19 cellular contexts compared by ENCODE assay signal in genomic region chr5:1718669-1719068, GRCh38.
DNase-seq lines count a peak whose midpoint lies in the region; TF ChIP-seq lines count a peak whose summit lies in the region.
"Had no signal": no experiment of that assay in that cellular context is flagged by ENCODE, and none has a peak within 500 bp of the region (broad histone marks: within the 10 kb centered on the region; RNA-seq: fewer than 3 reads in every experiment).

No MANE protein-coding gene starts in this region.

- in situ Hi-C loops in ACHN (cut with HindIII; ENCODE audit: low pct_ligation_motif_present, low pct_unique_long_range_greater_than_20kb, low sequenced_read_pairs) = no loop called here
- in situ Hi-C loops in GM23248 (cut with MboI) = no loop called here

- H3K9me3 ChIP-seq in GM23248 (ENCODE audit: low read depth) = no peaks in the 10 kb centered on the region
- peaks cover 23% of the 10 kb centered on the region for H3K9me3 ChIP-seq in OCI-LY7 (ENCODE audit: low read length)
- peaks cover 7% of the 10 kb centered on the region for H3K9me3 ChIP-seq in effector memory CD4-positive, alpha-beta T cell (ENCODE audit: control insufficient read depth, low read length)
- H3K9me3 ChIP-seq: vagina had no signal

- peak; percentile 17 for DNase-seq in ACHN
- DNase-seq in GM23248 = peak; percentile 19
- peak; percentile 45 for DNase-seq in OCI-LY7 (ENCODE audit: low spot score)
- peak; percentile 38 to 41 for DNase-seq in erythroblast (lab: John Stamatoyannopoulos, UW)
- DNase-seq in D341Med (ENCODE audit: low spot score) = no peak
- DNase-seq in RPMI8226 = no peak
- no peak for DNase-seq in effector memory CD4-positive, alpha-beta T cell
- DNase-seq: activated CD8-positive, alpha-beta memory T cell treated with anti-CD3 and anti-CD28 coated beads, Interleukin-2, amount 50 U/mL, for 48 hours; effector CD4-positive, alpha-beta T cell; lower lobe of right lung; MG63; NCI-H1694; NCI-H226; occipital lobe; stimulated activated CD4-positive, alpha-beta T cell treated with anti-CD3 and anti-CD28 coated beads, Interleukin-2, amount 100 ng/mL, for 48 hours; stimulated activated naive B cell treated with anti-CD40 and anti-IgM and Interleukin-4, amounts not matched to agents 10 μg/mL and 1 μg/mL and 100 μg/mL, for 72 hours had no signal

- CTCF ChIA-PET in OCI-LY7 (lab: Charles Lee; ENCODE audit: unreplicated experiment) = no interaction called here

- H2AFZ ChIP-seq in GM23248 (no peak overlapping the region), OCI-LY7 (ENCODE audit: low read length) (no peak overlapping the region)

- H3K36me3 ChIP-seq in GM23248 (ENCODE audit: low read depth) (no peaks in the 10 kb centered on the region), OCI-LY7 (ENCODE audit: insufficient read depth, low read length) (no peaks in the 10 kb centered on the region)
- no peaks in the 10 kb centered on the region for H3K36me3 ChIP-seq in effector memory CD4-positive, alpha-beta T cell (ENCODE audit: control insufficient read depth, insufficient read depth, low read length)
- H3K36me3 ChIP-seq: esophagus muscularis mucosa, lower lobe of right lung, MG63, vagina had no signal

- H3K27me3 ChIP-seq in GM23248 (replicated peaks; ENCODE audit: insufficient read depth) = no peaks in the 10 kb centered on the region
- no peaks in the 10 kb centered on the region for H3K27me3 ChIP-seq in effector memory CD4-positive, alpha-beta T cell (replicated peaks; ENCODE audit: control insufficient read depth, insufficient read depth, low read length, poor library complexity, severe bottlenecking)
- H3K27me3 ChIP-seq: MG63, vagina had no signal

- H3K9ac ChIP-seq in GM23248 = no peak overlapping the region

- H3K4me3 ChIP-seq in GM23248 = no peak overlapping the region
- H3K4me3 ChIP-seq in OCI-LY7 (ENCODE audit: low read depth, low read length, poor library complexity, severe bottlenecking) = no peak overlapping the region
- H3K4me3 ChIP-seq in effector memory CD4-positive, alpha-beta T cell (ENCODE audit: insufficient read depth, low read depth, low read length, poor library complexity, severe bottlenecking) = no peak overlapping the region
- H3K4me3 ChIP-seq: esophagus muscularis mucosa, lower lobe of right lung, MG63, smooth muscle cell, vagina had no signal

- H3K4me1 ChIP-seq in GM23248 (ENCODE audit: insufficient read depth) = no peaks in the 10 kb centered on the region
- no peaks in the 10 kb centered on the region for H3K4me1 ChIP-seq in OCI-LY7 (ENCODE audit: insufficient read depth, low read length, poor library complexity, severe bottlenecking)
- no peaks in the 10 kb centered on the region for H3K4me1 ChIP-seq in effector memory CD4-positive, alpha-beta T cell (ENCODE audit: control insufficient read depth, insufficient read depth, low read length, poor library complexity, severe bottlenecking)
- H3K4me1 ChIP-seq: esophagus muscularis mucosa, lower lobe of right lung, vagina had no signal

- no peaks in the 10 kb centered on the region for H3K79me2 ChIP-seq in GM23248 (ENCODE audit: insufficient read depth)
- no peaks in the 10 kb centered on the region for H3K79me2 ChIP-seq in OCI-LY7 (ENCODE audit: insufficient read depth, low read depth, low read length)

- no TSS peak for BruUV-seq in OCI-LY7 (replicated peaks; lab: Mats Ljungman, UMichigan)

- TF ChIP-seq CTCF in OCI-LY7 (conservative IDR thresholded peaks at IDR 0.05; ENCODE audit: low read length) = no peak

- no peak overlapping the region for H3K4me2 ChIP-seq in GM23248 (ENCODE audit: unreplicated experiment)
- no peak overlapping the region for H3K4me2 ChIP-seq in OCI-LY7 (ENCODE audit: low read length)
- H3K4me2 ChIP-seq: smooth muscle cell had no signal

- no peak overlapping the region for H3K27ac ChIP-seq in GM23248
- H3K27ac ChIP-seq in OCI-LY7 (ENCODE audit: low read depth, low read length, poor library complexity, severe bottlenecking) = no peak overlapping the region
- no peak overlapping the region for H3K27ac ChIP-seq in effector memory CD4-positive, alpha-beta T cell (ENCODE audit: insufficient read depth, low read length, poor library complexity, severe bottlenecking)
- H3K27ac ChIP-seq: esophagus muscularis mucosa, lower lobe of right lung, vagina had no signal

- H3K9me2 ChIP-seq in GM23248 (ENCODE audit: insufficient read depth) (no peaks in the 10 kb centered on the region), OCI-LY7 (ENCODE audit: insufficient read depth, low read length) (no peaks in the 10 kb centered on the region)

- no peaks in the 10 kb centered on the region for H3F3A ChIP-seq in GM23248 (ENCODE audit: insufficient read depth)

- WGBS in GM23248 (ENCODE audit: low coverage in 1 of 2, low lambda C conversion rate in 2 of 2, missing lambda C conversion rate in 2 of 2), 2 experiments = 34 to 44% methylated on average over 3 of the region's 3 CpGs

- intact Hi-C loops in OCI-LY7 (cut with micrococcal nuclease; ENCODE audit: unreplicated experiment) = no loop called here

- TF ChIP-seq POLR2A in erythroblast (IDR thresholded peaks at IDR 0.05; ENCODE audit: low read length) = no peak

- H4K20me1 ChIP-seq in GM23248 (ENCODE audit: insufficient read depth) = no peaks in the 10 kb centered on the region
- H4K20me1 ChIP-seq in OCI-LY7 (ENCODE audit: insufficient read depth, low read length) = no peaks in the 10 kb centered on the region

- POLR2A ChIA-PET in OCI-LY7 (lab: Charles Lee) = no interaction called here

Comparison
In these comparisons a context has a peak if more than half of its experiments do, and no peak if none do; other contexts are left out.
1. DNase-seq: peak in ACHN (single experiment), GM23248 (single experiment), OCI-LY7 (single experiment) and erythroblast (2 of 2); none in D341Med (single experiment), RPMI8226 (single experiment) and effector memory CD4-positive, alpha-beta T cell (0 of 3).